ENCODE assay signal across 20 cellular contexts in genomic region chr14:72013606-72014129, GRCh38.
A peak's percentile ranks its signal among the peaks of the same experiment; 100 is the strongest.
DNase-seq lines count a peak whose midpoint lies in the region; FAIRE-seq and TF ChIP-seq lines count a peak whose summit lies in the region.
"Had no signal": no experiment of that assay in that cellular context is flagged by ENCODE, and none has a peak within 500 bp of the region (broad histone marks: within the 10 kb centered on the region; RNA-seq: fewer than 3 reads in every experiment).

No MANE protein-coding gene starts in this region.

- no peak overlapping the region for H3K4me3 ChIP-seq in ascending aorta
- H3K4me3 ChIP-seq: PC-9 had no signal

- H3K4me3 Mint-ChIP-seq in activated naive CD8-positive, alpha-beta T cell, result no peak overlapping the region
- H3K4me3 Mint-ChIP-seq in activated naive CD8-positive, alpha-beta T cell treated with anti-CD3 and anti-CD28 coated beads for 36 hours, result no peak overlapping the region
- H3K4me3 Mint-ChIP-seq in neural crest cell, result peak overlapping the region; percentile 0
- no peak overlapping the region for H3K4me3 Mint-ChIP-seq in CD14-positive monocyte
- H3K4me3 Mint-ChIP-seq: CD8-positive, alpha-beta memory T cell had no signal

- peak; percentile 42 for FAIRE-seq in urothelium cell line (lab: Jason Lieb, UNC)
- FAIRE-seq: G401.6, H54 had no signal

- no peaks in the 10 kb centered on the region for H3K9me3 ChIP-seq in ascending aorta

- H3K27me3 Mint-ChIP-seq in activated naive CD8-positive, alpha-beta T cell, result peaks cover 7% of the 10 kb centered on the region
- H3K27me3 Mint-ChIP-seq in activated naive CD8-positive, alpha-beta T cell treated with anti-CD3 and anti-CD28 coated beads for 36 hours, result peaks cover 15% of the 10 kb centered on the region
- H3K27me3 Mint-ChIP-seq in neural crest cell (ENCODE audit: low read depth) (no peaks in the 10 kb centered on the region), CD14-positive monocyte (ENCODE audit: low read depth in 3 of 3) (peaks cover 0 to 2% (median 2%) of the 10 kb centered on the region in 3 donors)

- no peaks in the 10 kb centered on the region for H3K36me3 Mint-ChIP-seq in activated naive CD8-positive, alpha-beta T cell
- peaks cover 1% of the 10 kb centered on the region for H3K36me3 Mint-ChIP-seq in activated naive CD8-positive, alpha-beta T cell treated with anti-CD3 and anti-CD28 coated beads for 36 hours
- H3K36me3 Mint-ChIP-seq in neural crest cell (ENCODE audit: low read depth) (no peaks in the 10 kb centered on the region), CD14-positive monocyte (no peaks in the 10 kb centered on the region)
- H3K36me3 Mint-ChIP-seq: CD8-positive, alpha-beta memory T cell had no signal

- H3K27me3 ChIP-seq in ascending aorta, result no peaks in the 10 kb centered on the region

- intact Hi-C loops in ascending aorta (cut with DNase I) (no loop called here), CD14-positive monocyte (cut with micrococcal nuclease) (no loop called here)

- H3K9me3 Mint-ChIP-seq in activated naive CD8-positive, alpha-beta T cell (ENCODE audit: low read depth), result no peaks in the 10 kb centered on the region
- H3K9me3 Mint-ChIP-seq in activated naive CD8-positive, alpha-beta T cell treated with anti-CD3 and anti-CD28 coated beads for 36 hours, result no peaks in the 10 kb centered on the region
- peaks cover 2% of the 10 kb centered on the region for H3K9me3 Mint-ChIP-seq in neural crest cell
- H3K9me3 Mint-ChIP-seq in CD14-positive monocyte, result peaks cover 0 to 11% (median 3%) of the 10 kb centered on the region in 7 donors
- H3K9me3 Mint-ChIP-seq: CD8-positive, alpha-beta memory T cell had no signal

- no peak for DNase-seq in activated naive CD8-positive, alpha-beta T cell treated with anti-CD3 and anti-CD28 coated beads for 36 hours
- DNase-seq in caudate nucleus (lab: John Stamatoyannopoulos, UW), result no peak
- DNase-seq in neural crest cell (ENCODE audit: low read depth, low spot score), result no peak
- DNase-seq in urothelium cell line (ENCODE audit: low spot score), result no peak
- DNase-seq in cerebellar cortex (ENCODE audit: low spot score), result no peak
- DNase-seq in ascending aorta (ENCODE audit: low spot score in 2 of 2), result no peak
- no peak for DNase-seq in CD14-positive monocyte (ENCODE audit: low spot score)
- DNase-seq: ACHN; CD8-positive, alpha-beta memory T cell; MM.1S; NCI-H1048; NCI-H1417 treated with DMSO at 0.1 percent for 48 hours; NCI-H187; NCI-H446; NCI-H69; PC-9 had no signal

- TF ChIP-seq CTCF in neural crest cell (conservative IDR thresholded peaks at IDR 0.05), result no peak
- TF ChIP-seq CTCF in ascending aorta (IDR thresholded peaks at IDR 0.05), result no peak
- no peak for TF ChIP-seq CTCF in CD14-positive monocyte (IDR thresholded peaks at IDR 0.05)

- no peaks in the 10 kb centered on the region for H3K36me3 ChIP-seq in ascending aorta

- H3K4me1 ChIP-seq in ascending aorta, result no peaks in the 10 kb centered on the region

- peak overlapping the region; percentile 13 for H3K27ac Mint-ChIP-seq in activated naive CD8-positive, alpha-beta T cell
- no peak overlapping the region for H3K27ac Mint-ChIP-seq in activated naive CD8-positive, alpha-beta T cell treated with anti-CD3 and anti-CD28 coated beads for 36 hours
- peak overlapping the region; percentile 1 for H3K27ac Mint-ChIP-seq in neural crest cell (ENCODE audit: unreplicated experiment)
- H3K27ac Mint-ChIP-seq in CD14-positive monocyte, result no peak overlapping the region
- H3K27ac Mint-ChIP-seq: CD8-positive, alpha-beta memory T cell had no signal

- no peaks in the 10 kb centered on the region for H3K4me1 Mint-ChIP-seq in activated naive CD8-positive, alpha-beta T cell (ENCODE audit: low read depth)
- H3K4me1 Mint-ChIP-seq in activated naive CD8-positive, alpha-beta T cell treated with anti-CD3 and anti-CD28 coated beads for 36 hours, result no peaks in the 10 kb centered on the region
- H3K4me1 Mint-ChIP-seq in neural crest cell (peaks cover 13% of the 10 kb centered on the region), CD14-positive monocyte (no peaks in the 10 kb centered on the region)
- H3K4me1 Mint-ChIP-seq: CD8-positive, alpha-beta memory T cell had no signal

- H3K27ac ChIP-seq in caudate nucleus (ENCODE audit: low read depth, low read length) (peak overlapping the region; percentile 12), ascending aorta (no peak overlapping the region)
- H3K27ac ChIP-seq: 22Rv1, PC-9 had no signal

Comparison
In these comparisons a context has a peak if more than half of its experiments do, and no peak if none do; other contexts are left out.
1. H3K27ac Mint-ChIP-seq: peak in activated naive CD8-positive, alpha-beta T cell (single experiment) and neural crest cell (single experiment); none in activated naive CD8-positive, alpha-beta T cell treated with anti-CD3 and anti-CD28 coated beads for 36 hours (single experiment) and CD14-positive monocyte (0 of 7).